Comparison of ENCODE assay signal across 1 cellular context in the genomic region with DNA sequence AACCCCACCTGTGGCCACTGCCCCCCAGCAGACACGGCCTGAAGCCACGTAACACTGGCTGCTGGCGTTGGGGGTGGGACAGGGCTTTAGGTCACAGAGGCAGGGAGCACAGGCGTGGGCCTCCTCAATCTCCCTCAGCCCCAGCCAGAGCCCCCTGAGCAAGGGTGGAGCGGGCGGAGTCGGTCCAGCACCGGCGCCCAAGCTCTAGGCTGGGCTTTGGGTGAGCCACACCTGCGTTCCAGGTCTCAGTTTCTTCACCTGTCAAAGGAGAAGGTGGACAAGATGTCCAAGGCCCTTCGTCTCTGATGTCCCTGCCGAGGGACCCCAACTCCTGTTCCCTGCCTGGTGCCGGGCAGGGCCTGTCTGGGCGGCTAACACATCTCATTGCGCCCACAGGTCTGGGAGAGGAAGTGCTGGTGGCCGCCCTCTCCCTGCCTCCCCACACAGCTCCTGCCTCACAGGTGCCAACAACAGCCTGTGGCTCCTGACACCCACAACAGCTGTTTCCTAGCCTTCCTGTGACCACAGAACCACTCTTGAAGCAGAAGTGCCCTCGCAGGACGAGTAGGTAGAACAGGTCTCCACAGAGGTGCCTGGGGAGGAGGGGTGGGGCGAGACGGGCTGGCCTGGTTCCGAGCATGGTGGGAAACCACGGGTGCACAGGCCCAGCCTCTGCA.
TF ChIP-seq lines count a peak whose summit lies in the region.

No MANE protein-coding gene starts in this region.

TF ChIP-seq in GM12878, 131 proteins besides CTCF, POLR2A, EP300 and RAD21 (continued from another document):
- peak; percentile 78 for TF ChIP-seq RUNX3 (IDR thresholded peaks at IDR 0.05; ENCODE audit: low read length)
- no peak for TF ChIP-seq RFX5 (IDR thresholded peaks at IDR 0.05; ENCODE audit: low read depth, low read length)
- no peak for TF ChIP-seq BCL3 (IDR thresholded peaks at IDR 0.05; ENCODE audit: borderline replicate concordance, insufficient read depth, low read depth, low read length, poor library complexity, severe bottlenecking)
- TF ChIP-seq EED (IDR thresholded peaks at IDR 0.05; ENCODE audit: low read depth) = peak; percentile 45; the same call in 1 of the 2 replicates
- no peak for TF ChIP-seq ESRRA (IDR thresholded peaks at IDR 0.05; ENCODE audit: low read length)
- TF ChIP-seq, protein P1, sequence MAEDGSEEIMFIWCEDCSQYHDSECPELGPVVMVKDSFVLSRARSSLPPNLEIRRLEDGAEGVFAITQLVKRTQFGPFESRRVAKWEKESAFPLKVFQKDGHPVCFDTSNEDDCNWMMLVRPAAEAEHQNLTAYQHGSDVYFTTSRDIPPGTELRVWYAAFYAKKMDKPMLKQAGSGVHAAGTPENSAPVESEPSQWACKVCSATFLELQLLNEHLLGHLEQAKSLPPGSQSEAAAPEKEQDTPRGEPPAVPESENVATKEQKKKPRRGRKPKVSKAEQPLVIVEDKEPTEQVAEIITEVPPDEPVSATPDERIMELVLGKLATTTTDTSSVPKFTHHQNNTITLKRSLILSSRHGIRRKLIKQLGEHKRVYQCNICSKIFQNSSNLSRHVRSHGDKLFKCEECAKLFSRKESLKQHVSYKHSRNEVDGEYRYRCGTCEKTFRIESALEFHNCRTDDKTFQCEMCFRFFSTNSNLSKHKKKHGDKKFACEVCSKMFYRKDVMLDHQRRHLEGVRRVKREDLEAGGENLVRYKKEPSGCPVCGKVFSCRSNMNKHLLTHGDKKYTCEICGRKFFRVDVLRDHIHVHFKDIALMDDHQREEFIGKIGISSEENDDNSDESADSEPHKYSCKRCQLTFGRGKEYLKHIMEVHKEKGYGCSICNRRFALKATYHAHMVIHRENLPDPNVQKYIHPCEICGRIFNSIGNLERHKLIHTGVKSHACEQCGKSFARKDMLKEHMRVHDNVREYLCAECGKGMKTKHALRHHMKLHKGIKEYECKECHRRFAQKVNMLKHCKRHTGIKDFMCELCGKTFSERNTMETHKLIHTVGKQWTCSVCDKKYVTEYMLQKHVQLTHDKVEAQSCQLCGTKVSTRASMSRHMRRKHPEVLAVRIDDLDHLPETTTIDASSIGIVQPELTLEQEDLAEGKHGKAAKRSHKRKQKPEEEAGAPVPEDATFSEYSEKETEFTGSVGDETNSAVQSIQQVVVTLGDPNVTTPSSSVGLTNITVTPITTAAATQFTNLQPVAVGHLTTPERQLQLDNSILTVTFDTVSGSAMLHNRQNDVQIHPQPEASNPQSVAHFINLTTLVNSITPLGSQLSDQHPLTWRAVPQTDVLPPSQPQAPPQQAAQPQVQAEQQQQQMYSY (CRISPR knock-in tag; IDR thresholded peaks at IDR 0.05) = no peak
